In the genomic region with DNA sequence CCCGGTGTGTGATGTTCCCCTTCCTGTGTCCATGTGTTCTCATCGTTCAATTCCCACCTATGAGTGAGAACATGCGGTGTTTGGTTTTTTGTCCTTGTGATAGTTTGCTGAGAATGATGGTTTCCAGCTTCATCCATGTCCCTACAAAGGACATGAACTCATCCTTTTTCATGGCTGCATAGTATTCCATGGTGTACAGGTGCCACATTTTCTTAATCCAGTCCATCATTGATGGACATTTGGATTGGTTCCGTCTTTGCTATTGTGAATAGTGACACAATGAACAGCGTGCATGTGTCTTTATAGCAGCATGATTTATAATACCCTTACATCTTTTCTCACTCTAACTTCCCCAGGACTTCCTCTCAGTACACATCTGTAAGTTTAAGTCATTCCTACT, we compare ENCODE assay signal across 8 cellular contexts. TPM values are rescaled to one million over a fixed set of nuclear protein-coding genes. Genes with fewer than 3 reads are reported as not detected.
"Had no signal": no experiment of that assay in that cellular context is flagged by ENCODE, and none has a peak within 500 bp of the region (broad histone marks: within the 10 kb centered on the region; RNA-seq: fewer than 3 reads in every experiment).

No MANE protein-coding gene starts in this region.

RNA-seq across cellular contexts. Expression of gene DPP10, which starts 35.1 kb away (rescaled TPM):
- total RNA-seq: kidney; lung microvascular endothelial cell; mesenteric fat pad; myocyte; naive thymus-derived CD4-positive, alpha-beta T cell had no signal
- polyA plus RNA-seq: immature natural killer cell; keratinocyte; mammary epithelial cell; naive thymus-derived CD4-positive, alpha-beta T cell had no signal
